Comparison of ENCODE assay signal across 8 cellular contexts in genomic region chr3:11845661-11846060, GRCh38. TPM values are rescaled to one million over a fixed set of nuclear protein-coding genes. Genes with fewer than 3 reads are reported as not detected.
DNase-seq lines count a peak whose midpoint lies in the region; ATAC-seq and TF ChIP-seq lines count a peak whose summit lies in the region.

No MANE protein-coding gene starts in this region.

- intact Hi-C loops in IMR-90 (cut with micrococcal nuclease), result loop anchor here (5.0 kb wide), 1 partner anchor 332 kb away; no protein-coding TSS in a partner anchor
- intact Hi-C loops in breast epithelium (cut with DNase I; ENCODE audit: low total_unique reads), result loop anchor here (10.0 kb wide), 1 partner anchor 739 kb away; no protein-coding TSS in a partner anchor
- intact Hi-C loops in mucosa of descending colon (cut with DNase I, micrococcal nuclease), result no loop called here

- H3K27me3 ChIP-seq in BLaER1, result peaks cover 14% of the 10 kb centered on the region; the same call in 1 of the 2 replicates
- no peaks in the 10 kb centered on the region for H3K27me3 ChIP-seq in IMR-90 (ENCODE audit: control insufficient read depth, insufficient read depth, low read length)
- H3K27me3 ChIP-seq in breast epithelium, result no peaks in the 10 kb centered on the region

- H3K9ac ChIP-seq in BLaER1 (peak overlapping the region; percentile 87), IMR-90 (ENCODE audit: low read depth, low read length) (peak overlapping the region; percentile 98)

- H3K9me3 ChIP-seq in BLaER1 (peaks cover 3% of the 10 kb centered on the region), IMR-90 (ENCODE audit: control insufficient read depth, insufficient read depth, low read length) (no peaks in the 10 kb centered on the region), breast epithelium (no peaks in the 10 kb centered on the region), mucosa of descending colon (no peaks in the 10 kb centered on the region)

- H3K4me3 ChIP-seq in BLaER1 (peak overlapping the region; percentile 81), IMR-90 (ENCODE audit: insufficient read depth, low read depth, low read length) (peak overlapping the region; percentile 89), breast epithelium (peak overlapping the region; percentile 63 to 96 (median 70)), mucosa of descending colon (no peak overlapping the region)

- no peak for TF ChIP-seq RAD21 in IMR-90 (IDR thresholded peaks at IDR 0.05; ENCODE audit: low read length)

- H2AFZ ChIP-seq in IMR-90 (replicated peaks; ENCODE audit: low read length, poor library complexity), result no peak overlapping the region

- WGBS in IMR-90 (ENCODE audit: extremely low coverage in 2 of 2, insufficient read length in 1 of 2), 2 experiments, result 57% methylated on average over 3 of the region's 6 CpGs; no CpG with 5 or more reads in 1 of the 2 experiments

- no peak overlapping the region for H2BK5ac ChIP-seq in IMR-90 (ENCODE audit: low read depth, low read length, poor library complexity, severe bottlenecking)

- no peak overlapping the region for H3K18ac ChIP-seq in IMR-90 (ENCODE audit: low read depth, low read length)

- H2BK15ac ChIP-seq in IMR-90 (ENCODE audit: low read depth, low read length), result no peak overlapping the region

- no peak overlapping the region for H4K5ac ChIP-seq in IMR-90 (ENCODE audit: low read depth, low read length)

- H3K4me1 ChIP-seq in BLaER1, result peaks cover 17% of the 10 kb centered on the region
- peaks cover 5% of the 10 kb centered on the region for H3K4me1 ChIP-seq in IMR-90 (ENCODE audit: control insufficient read depth, insufficient read depth, low read length)
- peaks cover 7 to 17% of the 10 kb centered on the region in 2 donors for H3K4me1 ChIP-seq in breast epithelium
- H3K4me1 ChIP-seq in mucosa of descending colon (ENCODE audit: low read depth), result peaks cover 10% of the 10 kb centered on the region

- H3K36me3 ChIP-seq in BLaER1, result peaks cover 34% of the 10 kb centered on the region
- peaks cover 13% of the 10 kb centered on the region for H3K36me3 ChIP-seq in IMR-90 (ENCODE audit: control insufficient read depth, insufficient read depth, low read length)
- no peaks in the 10 kb centered on the region for H3K36me3 ChIP-seq in breast epithelium
- no peaks in the 10 kb centered on the region for H3K36me3 ChIP-seq in mucosa of descending colon (ENCODE audit: low read depth)

- H4K8ac ChIP-seq in IMR-90 (ENCODE audit: low read depth in 2 of 2, low read length in 2 of 2), result peak overlapping the region; percentile 79 to 97; a peak in 3 of 4 replicates

- POLR2A ChIA-PET in IMR-90 (lab: Charles Lee; ENCODE audit: unreplicated experiment), result no interaction called here

- H2BK120ac ChIP-seq in IMR-90 (ENCODE audit: low read depth, low read length), result no peak overlapping the region

- CTCF ChIA-PET in IMR-90 (lab: Yijun Ruan, JAX), result no interaction called here

- H2AK5ac ChIP-seq in IMR-90 (ENCODE audit: low read depth, low read length), result no peak overlapping the region

- ATAC-seq in IMR-90 (ENCODE audit: low read depth) (no peak), mucosa of descending colon (peak; percentile 32), HG03280 (IDR thresholded peaks at IDR 0.05; ENCODE audit: unreplicated experiment) (no peak), GM21786 (IDR thresholded peaks at IDR 0.05; ENCODE audit: unreplicated experiment) (no peak), GM21423 (IDR thresholded peaks at IDR 0.05; ENCODE audit: unreplicated experiment) (no peak)

- peak overlapping the region; percentile 72; the same call in 1 of the 2 replicates for H3K27ac ChIP-seq in BLaER1
- H3K27ac ChIP-seq in IMR-90 (ENCODE audit: insufficient read depth, low read length), result no peak overlapping the region
- peak overlapping the region in 1 of 2 donors; percentile 70 for H3K27ac ChIP-seq in breast epithelium

- no peaks in the 10 kb centered on the region; the same call in 1 of the 2 replicates for H3K9me1 ChIP-seq in IMR-90 (ENCODE audit: insufficient read depth, low read length)

- no TSS peak for BruUV-seq in IMR-90 (replicated peaks; lab: Mats Ljungman, UMichigan)

- in situ Hi-C loops in IMR-90 (cut with MboI; ENCODE audit: low sequenced_read_pairs), result no loop called here

- peak overlapping the region; percentile 89; the same call in 1 of the 2 replicates for H3K56ac ChIP-seq in IMR-90 (ENCODE audit: extremely low read depth, insufficient read depth, low read length)

- H3K14ac ChIP-seq in IMR-90 (replicated peaks; ENCODE audit: low read depth, low read length), result peak overlapping the region; percentile 94; the same call in 1 of the 2 replicates

- 0 out of 2 replicates have a peak overlapping the region, but pooled peaks have one; percentile 94 for H3K4ac ChIP-seq in IMR-90 (ENCODE audit: low read depth, low read length)

- TF ChIP-seq CTCF in IMR-90 (conservative IDR thresholded peaks at IDR 0.05; ENCODE audit: low read depth, low read length) (no peak), breast epithelium (IDR thresholded peaks at IDR 0.05) (no peak), mucosa of descending colon (IDR thresholded peaks at IDR 0.05) (no peak)

- DNase-seq in IMR-90 (no peak), breast epithelium (ENCODE audit: low spot score in 2 of 2) (no peak), mucosa of descending colon (peak in 1 of 3 donors; percentile 19), NCI-H345 treated with DMSO at 0.1 percent for 48 hours (lab: John Stamatoyannopoulos, UW; ENCODE audit: unreplicated experiment) (no peak)

- H4K20me1 ChIP-seq in BLaER1 (no peaks in the 10 kb centered on the region), IMR-90 (ENCODE audit: insufficient read depth, low read length) (no peaks in the 10 kb centered on the region; the same call in 1 of the 2 replicates)

- no peak overlapping the region for H2BK20ac ChIP-seq in IMR-90 (ENCODE audit: low read depth, low read length)

- dilution Hi-C loops in IMR-90 (cut with HindIII; ENCODE audit: low sequenced_read_pairs, unreplicated experiment), result no loop called here

- H3K4me2 ChIP-seq in BLaER1, result peak overlapping the region; percentile 84
- H3K4me2 ChIP-seq in IMR-90 (ENCODE audit: low read depth, low read length), result peak overlapping the region; percentile 75

- H2AK9ac ChIP-seq in IMR-90 (replicated peaks; ENCODE audit: low read depth, low read length, poor library complexity), result no peak overlapping the region

- no peak overlapping the region for H4K91ac ChIP-seq in IMR-90 (ENCODE audit: insufficient read depth, low read depth, low read length)

- peaks cover 15 to 33% of the 10 kb centered on the region in 2 experiments; a peak in 3 of 4 replicates for H3K79me1 ChIP-seq in IMR-90 (ENCODE audit: low read depth in 1 of 2, low read length in 2 of 2)

- TF ChIP-seq POLR2A in IMR-90 (IDR thresholded peaks at IDR 0.05; ENCODE audit: low read depth, low read length) (no peak), breast epithelium (IDR thresholded peaks at IDR 0.05) (no peak)

- no peak overlapping the region for H3K23ac ChIP-seq in IMR-90 (ENCODE audit: low read depth, low read length)

TF ChIP-seq in IMR-90, 13 proteins besides CTCF, POLR2A, EP300 and RAD21:
- TF ChIP-seq FOS (IDR thresholded peaks at IDR 0.05; ENCODE audit: low read depth, low read length), result no peak
- TF ChIP-seq MAFK (IDR thresholded peaks at IDR 0.05; ENCODE audit: low read depth, low read length), result peak; percentile 82

RNA-seq across cellular contexts. Expression of gene TAMM41, which starts 1.0 kb away (rescaled TPM):
- 3.9 and 4.3 TPM in 2 replicates for total RNA-seq in IMR-90 (2012; rRNA removed)
- 15.9 and 25.7 TPM in 2 replicates for polyA plus RNA-seq in IMR-90 (2012; rRNA removed)
- polyA plus RNA-seq in IMR-90 (2012; cell fraction: cytosol; rRNA removed), result 6.4 and 8.7 TPM in 2 replicates
- 20.2 and 21.1 TPM in 2 replicates for polyA plus RNA-seq in IMR-90 (2012; cell fraction: nucleus; rRNA removed; ENCODE audit: low replicate concordance)
- 10 to 100 TPM in 2 of 3 donors, 1 to 10 TPM in 1; 6.7 to 16.8 (median 14.7) TPM for total RNA-seq in breast epithelium
- 10 to 100 TPM; 17.9 to 27.3 (median 20.5) TPM for total RNA-seq in mucosa of descending colon

Comparison
In these comparisons a context has a peak if more than half of its experiments do, and no peak if none do; other contexts are left out.
1. intact Hi-C loops: an anchor here in IMR-90 (5.0 kb wide) and breast epithelium (10.0 kb wide); none called in mucosa of descending colon.